In the genomic region with DNA sequence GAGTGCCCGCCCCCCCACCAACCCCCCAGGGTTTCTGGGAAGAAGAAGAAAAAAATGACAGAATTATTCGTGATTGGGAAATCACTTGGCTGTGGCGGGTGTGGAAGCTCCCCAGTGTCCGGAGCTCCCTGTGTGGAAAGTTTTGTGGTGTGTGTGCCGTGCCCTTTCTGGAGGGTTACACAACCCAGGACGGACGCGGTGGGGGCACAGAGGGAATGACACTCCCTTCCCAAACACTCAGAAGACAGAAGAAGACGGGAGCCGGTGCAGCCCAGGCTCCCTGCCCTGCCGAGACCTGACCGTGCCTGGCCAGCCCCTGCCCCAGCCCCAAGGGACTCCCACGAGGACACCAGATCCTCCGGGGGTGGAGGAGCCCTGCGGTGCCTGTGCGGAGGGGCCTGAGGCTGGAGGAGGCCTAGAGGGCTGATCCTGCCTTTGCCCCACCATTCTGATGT, we compare ENCODE assay signal across 9 cellular contexts. TPM values are rescaled to one million over a fixed set of nuclear protein-coding genes. Genes with fewer than 3 reads are reported as not detected.
DNase-seq lines count a peak whose midpoint lies in the region; ATAC-seq, FAIRE-seq and TF ChIP-seq lines count a peak whose summit lies in the region.
"Had no signal": no experiment of that assay in that cellular context is flagged by ENCODE, and none has a peak within 500 bp of the region (broad histone marks: within the 10 kb centered on the region; RNA-seq: fewer than 3 reads in every experiment).

No MANE protein-coding gene starts in this region.

- no peak overlapping the region for H3K4me3 ChIP-seq in HepG2 (replicated peaks in 1 of 3; ENCODE audit: insufficient read depth in 1 of 3, low read depth in 2 of 3, low read length in 3 of 3)
- H3K4me3 ChIP-seq in tibial artery, result peak overlapping the region; percentile 39 to 44

- intact Hi-C loops in HepG2 (cut with micrococcal nuclease; ENCODE audit: unreplicated experiment), result no loop called here
- intact Hi-C loops in tibial artery (cut with DNase I; ENCODE audit: low total_unique reads), result no loop called here

- no peak for TF ChIP-seq EP300 in HepG2 (IDR thresholded peaks at IDR 0.05; ENCODE audit: low read depth in 2 of 2, low read length in 2 of 2)
- TF ChIP-seq EP300 in HepG2 (CRISPR knock-in tag; IDR thresholded peaks at IDR 0.05; ENCODE audit: borderline replicate concordance), result no peak

- DNase-seq in KBM-7 (peak; percentile 1), chondrocyte (ENCODE audit: low spot score) (peak; percentile 88), HepG2 (ENCODE audit: low spot score) (no peak), tibial artery (peak; percentile 95 to 97), GM10248 (ENCODE audit: extremely low spot score) (no peak), islet precursor cell (no peak), NCI-H1417 treated with DMSO at 0.1 percent for 48 hours (lab: John Stamatoyannopoulos, UW) (no peak)
- DNase-seq in activated T-cell treated with anti-CD3 and anti-CD28 coated beads, Interleukin-2, amount 50 U/mL, for 1 hour, result no peak

- no TSS peak for BruUV-seq in HepG2 (replicated peaks; lab: Mats Ljungman, UMichigan)

- TF ChIP-seq POLR2A in HepG2 (IDR thresholded peaks at IDR 0.05; ENCODE audit: insufficient read depth in 1 of 2, low read depth in 2 of 2, low read length in 2 of 2), result no peak

- H3K27ac Mint-ChIP-seq in chondrocyte (ENCODE audit: unreplicated experiment), result peak overlapping the region; percentile 85
- H3K27ac Mint-ChIP-seq: type B pancreatic cell had no signal

- no peak for FAIRE-seq in HepG2 (lab: Jason Lieb, UNC)

- H4K20me1 ChIP-seq in HepG2 (ENCODE audit: insufficient read depth, low read length), result no peaks in the 10 kb centered on the region

- TF ChIP-seq RAD21 in HepG2 (CRISPR knock-in tag; IDR thresholded peaks at IDR 0.05), result no peak

- TF ChIP-seq CTCF in chondrocyte (IDR thresholded peaks at IDR 0.05) (no peak), HepG2 (CRISPR knock-in tag; IDR thresholded peaks at IDR 0.05) (no peak), tibial artery (IDR thresholded peaks at IDR 0.05) (peak in 1 of 2 experiments; percentile 18), GM10248 (IDR thresholded peaks at IDR 0.05; ENCODE audit: control extremely low read depth, extremely low read depth, low read depth, missing control alignments) (no peak)

- H3K36me3 Mint-ChIP-seq in chondrocyte (ENCODE audit: low read depth), result no peaks in the 10 kb centered on the region
- H3K36me3 Mint-ChIP-seq: type B pancreatic cell had no signal

- ATAC-seq in HepG2, result no peak; the same call in 2 of the 3 replicates

- H3K36me3 ChIP-seq in HepG2 (replicated peaks in 1 of 2; ENCODE audit: control insufficient read depth in 1 of 2, insufficient read depth in 2 of 2, low read length in 2 of 2) (no peaks in the 10 kb centered on the region), tibial artery (no peaks in the 10 kb centered on the region)

- WGBS in HepG2 (ENCODE audit: low lambda C conversion rate), result 0% methylated on average over 4 of the region's 16 CpGs

- peak overlapping the region; percentile 49 for H3K4me3 Mint-ChIP-seq in chondrocyte (ENCODE audit: unreplicated experiment)
- H3K4me3 Mint-ChIP-seq: type B pancreatic cell had no signal

- H3K27me3 Mint-ChIP-seq in chondrocyte (ENCODE audit: low read depth), result no peaks in the 10 kb centered on the region

- CTCF ChIA-PET in HepG2 (lab: Yijun Ruan, JAX; ENCODE audit: low intra/inter-chr PET ratio, low total read pairs), result no interaction called here
- CTCF ChIA-PET in GM10248 (lab: Yijun Ruan, JAX), result no interaction called here

- H3K27ac ChIP-seq in HepG2 (ENCODE audit: extremely low read length, insufficient read depth, low read length), result no peak overlapping the region
- H3K27ac ChIP-seq in tibial artery, result peak overlapping the region; percentile 92 to 98

- no peak overlapping the region for H2AFZ ChIP-seq in HepG2 (ENCODE audit: low read length)

- no peak overlapping the region for H3K9ac ChIP-seq in HepG2 (ENCODE audit: insufficient read depth, low read depth, low read length)

- H3K27me3 ChIP-seq in HepG2 (ENCODE audit: control insufficient read depth in 1 of 2, insufficient read depth in 2 of 2, low read length in 2 of 2) (peaks cover 9 to 52% of the 10 kb centered on the region in 2 experiments; a peak in 4 of 5 replicates), tibial artery (no peaks in the 10 kb centered on the region)

- in situ Hi-C loops in KBM-7 (cut with MboI; ENCODE audit: low pct_unique_long_range_greater_than_20kb, low sequenced_read_pairs), result no loop called here
- in situ Hi-C loops in HepG2 (cut with HindIII; ENCODE audit: extremely low pct_ligation_motif_present, low pct_unique_long_range_greater_than_20kb), result no loop called here

- H3K4me2 ChIP-seq in HepG2 (ENCODE audit: low read depth, low read length), result peak overlapping the region; percentile 27; the same call in 1 of the 2 replicates

- H3K9me3 Mint-ChIP-seq in chondrocyte (ENCODE audit: low read depth), result peaks cover 21% of the 10 kb centered on the region

- POLR2A ChIA-PET in HepG2 (lab: Yijun Ruan, JAX) (interaction anchor here (1.5 kb wide), 1 partner anchor 20 kb away, joined by 3 read pairs; no protein-coding TSS in a partner anchor), GM10248 (lab: Yijun Ruan, JAX) (no interaction called here)

- peaks cover 24% of the 10 kb centered on the region for H3K4me1 Mint-ChIP-seq in chondrocyte (ENCODE audit: low read depth)

- peaks cover 23% of the 10 kb centered on the region for H3K4me1 ChIP-seq in HepG2 (ENCODE audit: insufficient read depth, low read length)
- peaks cover 0 to 73% (median 40%) of the 10 kb centered on the region in 4 donors for H3K4me1 ChIP-seq in tibial artery

- no peaks in the 10 kb centered on the region for H3K79me2 ChIP-seq in HepG2 (ENCODE audit: insufficient read depth, low read length)

- H3K9me3 ChIP-seq in HepG2 (ENCODE audit: low read length), result peaks cover 10% of the 10 kb centered on the region
- peaks cover 0 to 6% (median 0%) of the 10 kb centered on the region in 3 donors for H3K9me3 ChIP-seq in tibial artery

TF ChIP-seq in HepG2, 621 proteins besides CTCF, POLR2A, EP300 and RAD21:
- no peak for TF ChIP-seq ATF7 (IDR thresholded peaks at IDR 0.05)
- TF ChIP-seq ATF7 (CRISPR knock-in tag; IDR thresholded peaks at IDR 0.05), result no peak
- TF ChIP-seq CEBPB (IDR thresholded peaks at IDR 0.05; ENCODE audit: borderline replicate concordance, low read depth, low read length), result 0 out of 2 replicates have a peak, but pooled peaks have one; percentile 5

RNA-seq across cellular contexts. Expression of gene ADARB1, which starts 33.0 kb away (rescaled TPM):
- total RNA-seq in chondrocyte, result 53.8 to 92.8 TPM (median 89.5 TPM) in 3 replicates
- 9.2 and 10.0 TPM in 2 replicates for total RNA-seq in HepG2 (2016; rRNA removed; fragmentation: Illumina TruSeq; extraction: Trizol)
- total RNA-seq in HepG2 (2016; cell fraction: cytosol; rRNA removed; fragmentation: Illumina TruSeq; extraction: Trizol; ENCODE audit: low read depth), result 28.7 and 30.2 TPM in 2 replicates
- total RNA-seq in HepG2 (2016; cell fraction: insoluble cytoplasmic fraction; rRNA removed; fragmentation: Illumina TruSeq; extraction: Trizol), result 7.9 and 11.7 TPM in 2 replicates
- 20.0 and 20.9 TPM in 2 replicates for total RNA-seq in HepG2 (2016; cell fraction: membrane; rRNA removed; fragmentation: Illumina TruSeq; extraction: Trizol)
- total RNA-seq in HepG2 (2016; cell fraction: nucleus; rRNA removed; fragmentation: Illumina TruSeq; extraction: Trizol), result 8.5 and 10.4 TPM in 2 replicates
- 6.6 and 7.1 TPM in 2 replicates for polyA plus RNA-seq in HepG2 (2011; rRNA removed)
- 4.2 and 4.4 TPM in 2 replicates for polyA plus RNA-seq in HepG2 (2011; cell fraction: cytosol; rRNA removed)
- polyA plus RNA-seq in HepG2 (2011; cell fraction: nucleus; rRNA removed), result 22.2 and 26.9 TPM in 2 replicates
- 5.3 and 7.8 TPM in 2 replicates for polyA plus RNA-seq in HepG2 (2012)
- 5.5 and 7.0 TPM in 2 replicates for polyA plus RNA-seq in HepG2 (2016; cell fraction: cytosol; fragmentation: Illumina TruSeq; extraction: Trizol; ENCODE audit: low read depth)
- 6.8 and 8.6 TPM in 2 replicates for polyA plus RNA-seq in HepG2 (2016; cell fraction: insoluble cytoplasmic fraction; fragmentation: Illumina TruSeq; extraction: Trizol; ENCODE audit: low read depth)
- 6.8 and 9.8 TPM in 2 replicates for polyA plus RNA-seq in HepG2 (2016; cell fraction: membrane; fragmentation: Illumina TruSeq; extraction: Trizol; ENCODE audit: low read depth)
- 23.5 and 27.1 TPM in 2 replicates for polyA plus RNA-seq in HepG2 (2016; cell fraction: nucleus; fragmentation: Illumina TruSeq; extraction: Trizol; ENCODE audit: insufficient read depth, low read depth)
- polyA minus RNA-seq in HepG2 (2011; rRNA and poly(A)+ RNA removed; ENCODE audit: low replicate concordance), result 15.4 and 123 TPM in 2 replicates
- polyA minus RNA-seq in HepG2 (2011; cell fraction: cytosol; rRNA and poly(A)+ RNA removed), result 7.9 and 8.5 TPM in 2 replicates
- polyA minus RNA-seq in HepG2 (2011; cell fraction: nucleus; rRNA and poly(A)+ RNA removed), result 16.2 and 17.0 TPM in 2 replicates

Comparison
In these comparisons a context has a peak if more than half of its experiments do, and no peak if none do; other contexts are left out.
1. DNase-seq: peak in KBM-7 (single experiment), chondrocyte (single experiment) and tibial artery (2 of 2); none in HepG2 (single experiment), GM10248 (single experiment), islet precursor cell (single experiment), NCI-H1417 treated with DMSO at 0.1 percent for 48 hours (single experiment) and activated T-cell treated with anti-CD3 and anti-CD28 coated beads, Interleukin-2, amount 50 U/mL, for 1 hour (single experiment).
2. H3K4me3 ChIP-seq: peak in tibial artery (2 of 2); none in HepG2 (0 of 3).